In the genomic region with DNA sequence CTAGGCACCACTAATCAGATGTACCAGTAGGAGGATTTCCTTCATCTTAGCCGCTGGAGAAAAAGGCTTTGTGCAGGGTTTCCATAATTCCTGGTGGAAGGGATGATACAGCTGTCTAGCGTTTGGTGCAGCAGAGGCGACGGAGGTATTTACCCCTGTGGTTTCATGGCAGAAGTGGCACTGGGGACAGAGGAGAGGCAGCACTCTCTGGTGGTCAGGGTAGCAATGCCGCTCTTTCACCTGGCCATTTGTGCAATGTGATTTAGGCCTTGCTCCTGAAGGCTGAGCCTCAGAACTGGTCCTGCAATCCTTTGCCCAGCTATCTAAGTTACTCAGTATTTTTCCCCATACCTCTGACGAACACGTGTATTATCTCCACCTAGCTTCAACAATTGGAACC, we compare ENCODE assay signal across 16 cellular contexts. TPM values are rescaled to one million over a fixed set of nuclear protein-coding genes. Genes with fewer than 3 reads are reported as not detected.
DNase-seq lines count a peak whose midpoint lies in the region; ATAC-seq and TF ChIP-seq lines count a peak whose summit lies in the region.
"Had no signal": no experiment of that assay in that cellular context is flagged by ENCODE, and none has a peak within 500 bp of the region (broad histone marks: within the 10 kb centered on the region; RNA-seq: fewer than 3 reads in every experiment).

No MANE protein-coding gene starts in this region.

- H3K79me2 ChIP-seq in trophoblast cell (ENCODE audit: control insufficient read depth, insufficient read depth, low read length, poor library complexity) = no peaks in the 10 kb centered on the region

- H3K14ac ChIP-seq in IMR-90 (replicated peaks; ENCODE audit: low read depth, low read length) = no peak overlapping the region
- H3K14ac ChIP-seq in trophoblast cell (ENCODE audit: low read length) = no peak overlapping the region

- H4K20me1 ChIP-seq in IMR-90 (ENCODE audit: insufficient read depth, low read length) = no peaks in the 10 kb centered on the region

- H3K4ac ChIP-seq in IMR-90 (ENCODE audit: low read depth, low read length) (no peak overlapping the region), trophoblast cell (ENCODE audit: low read depth, low read length) (no peak overlapping the region)

- no peak overlapping the region for H3K23ac ChIP-seq in IMR-90 (ENCODE audit: low read depth, low read length)
- H3K23ac ChIP-seq in trophoblast cell (ENCODE audit: low read length) = peak overlapping the region; percentile 25

- no peak overlapping the region for H2BK20ac ChIP-seq in IMR-90 (ENCODE audit: low read depth, low read length)

- H2BK5ac ChIP-seq in IMR-90 (ENCODE audit: low read depth, low read length, poor library complexity, severe bottlenecking) (no peak overlapping the region), trophoblast cell (ENCODE audit: low read depth, low read length, poor library complexity) (no peak overlapping the region)

- H3K9ac ChIP-seq in IMR-90 (ENCODE audit: low read depth, low read length) (no peak overlapping the region), trophoblast cell (ENCODE audit: low read length) (peak overlapping the region; percentile 72)

- H4K12ac ChIP-seq in trophoblast cell (ENCODE audit: low read depth, low read length) = no peak overlapping the region

- no peak overlapping the region for H4K8ac ChIP-seq in IMR-90 (ENCODE audit: low read depth in 2 of 2, low read length in 2 of 2)
- H4K8ac ChIP-seq in trophoblast cell (ENCODE audit: low read depth, low read length) = no peak overlapping the region

- H3K9me3 ChIP-seq in IMR-90 (ENCODE audit: control insufficient read depth, insufficient read depth, low read length) (no peaks in the 10 kb centered on the region), trophoblast cell (ENCODE audit: insufficient read depth, low read depth, low read length) (no peaks in the 10 kb centered on the region)

- H4K5ac ChIP-seq in IMR-90 (ENCODE audit: low read depth, low read length) = no peak overlapping the region

- no peak overlapping the region for H2BK15ac ChIP-seq in IMR-90 (ENCODE audit: low read depth, low read length)

- no peaks in the 10 kb centered on the region for H3K9me3 Mint-ChIP-seq in activated CD8-positive, alpha-beta memory T cell treated with anti-CD3 and anti-CD28 coated beads, Interleukin-2, amount 10 ng/mL, durations not matched to agents 7 days and 5 days (ENCODE audit: low read depth)
- H3K9me3 Mint-ChIP-seq: CD4-positive, alpha-beta memory T cell had no signal

- no CpG with 5 or more reads among the region's 7 CpGs for WGBS in IMR-90 (ENCODE audit: extremely low coverage in 2 of 2, insufficient read length in 1 of 2), 2 experiments
- WGBS in trophoblast cell (ENCODE audit: extremely low coverage, insufficient coverage, insufficient read length) = no CpG with 5 or more reads among the region's 7 CpGs

- in situ Hi-C loops in IMR-90 (cut with MboI; ENCODE audit: low sequenced_read_pairs) = no loop called here

- DNase-seq in activated CD8-positive, alpha-beta memory T cell treated with anti-CD3 and anti-CD28 coated beads, Interleukin-2, amount 50 U/mL, for 4 hours = peak; percentile 20
- no peak for DNase-seq in activated CD8-positive, alpha-beta memory T cell treated with anti-CD3 and anti-CD28 coated beads, Interleukin-2, amount 10 ng/mL, durations not matched to agents 7 days and 5 days
- DNase-seq in IMR-90 = no peak
- DNase-seq in epithelial cell of esophagus (ENCODE audit: low read depth) = peak; percentile 48
- DNase-seq in trophoblast cell = peak in 1 of 2 donors; percentile 47
- no peak for DNase-seq in activated CD4-positive, alpha-beta T cell treated with anti-CD3 and anti-CD28 coated beads, Interleukin-2, amount 50 U/mL, for 48 hours
- DNase-seq: CD4-positive, alpha-beta memory T cell; MV-4-11; NCI-H1436 treated with DMSO at 0.1 percent for 48 hours; NCI-H226; NCI-H526 treated with DMSO at 0.1 percent for 48 hours; PC-9 had no signal

- H3K4me1 Mint-ChIP-seq in activated CD8-positive, alpha-beta memory T cell treated with anti-CD3 and anti-CD28 coated beads, Interleukin-2, amount 10 ng/mL, durations not matched to agents 7 days and 5 days = no peaks in the 10 kb centered on the region
- H3K4me1 Mint-ChIP-seq: CD4-positive, alpha-beta memory T cell had no signal

- H3K27me3 Mint-ChIP-seq in activated CD8-positive, alpha-beta memory T cell treated with anti-CD3 and anti-CD28 coated beads, Interleukin-2, amount 10 ng/mL, durations not matched to agents 7 days and 5 days = peaks cover 15% of the 10 kb centered on the region

- H2AK5ac ChIP-seq in IMR-90 (ENCODE audit: low read depth, low read length) (no peak overlapping the region), trophoblast cell (ENCODE audit: low read length) (no peak overlapping the region)

- no peak overlapping the region for H2AK9ac ChIP-seq in IMR-90 (replicated peaks; ENCODE audit: low read depth, low read length, poor library complexity)

- H3K4me3 Mint-ChIP-seq in activated CD8-positive, alpha-beta memory T cell treated with anti-CD3 and anti-CD28 coated beads, Interleukin-2, amount 10 ng/mL, durations not matched to agents 7 days and 5 days = no peak overlapping the region
- H3K4me3 Mint-ChIP-seq: CD4-positive, alpha-beta memory T cell had no signal

- H3K4me2 ChIP-seq in IMR-90 (ENCODE audit: low read depth, low read length) = no peak overlapping the region
- no peak overlapping the region for H3K4me2 ChIP-seq in trophoblast cell (ENCODE audit: low read length)
- H3K4me2 ChIP-seq: PC-9 had no signal

- H3K79me1 ChIP-seq in IMR-90 (ENCODE audit: low read depth in 1 of 2, low read length in 2 of 2) (no peaks in the 10 kb centered on the region), trophoblast cell (ENCODE audit: low read length) (no peaks in the 10 kb centered on the region)

- H4K91ac ChIP-seq in IMR-90 (ENCODE audit: insufficient read depth, low read depth, low read length) (no peak overlapping the region), trophoblast cell (ENCODE audit: low read depth, low read length) (no peak overlapping the region)

- no peak overlapping the region for H2AFZ ChIP-seq in IMR-90 (replicated peaks; ENCODE audit: low read length, poor library complexity)
- H2AFZ ChIP-seq in trophoblast cell (ENCODE audit: insufficient read depth, low read length, poor library complexity) = no peak overlapping the region
- H2AFZ ChIP-seq: PC-9 had no signal

- H3K4me3 ChIP-seq in IMR-90 (ENCODE audit: insufficient read depth, low read depth, low read length) = no peak overlapping the region
- H3K4me3 ChIP-seq in epithelial cell of esophagus (ENCODE audit: low read length) = no peak overlapping the region
- no peak overlapping the region for H3K4me3 ChIP-seq in trophoblast cell (ENCODE audit: low read depth, low read length)
- H3K4me3 ChIP-seq: PC-9, SK-N-MC had no signal

- TF ChIP-seq CTCF in IMR-90 (conservative IDR thresholded peaks at IDR 0.05; ENCODE audit: low read depth, low read length) = 0 out of 2 replicates have a peak, but pooled peaks have one; percentile 18
- peak; percentile 62 for TF ChIP-seq CTCF in epithelial cell of esophagus (IDR thresholded peaks at IDR 0.05; ENCODE audit: insufficient read depth, low read depth, low read length, missing control alignments)

- no peak overlapping the region for H2BK12ac ChIP-seq in trophoblast cell (ENCODE audit: low read length)

- H3K36me3 ChIP-seq in IMR-90 (ENCODE audit: control insufficient read depth, insufficient read depth, low read length) = no peaks in the 10 kb centered on the region
- no peaks in the 10 kb centered on the region for H3K36me3 ChIP-seq in trophoblast cell (ENCODE audit: control insufficient read depth in 1 of 2, insufficient read depth in 2 of 2, low read length in 2 of 2)

- no peaks in the 10 kb centered on the region for H3K36me3 Mint-ChIP-seq in activated CD8-positive, alpha-beta memory T cell treated with anti-CD3 and anti-CD28 coated beads, Interleukin-2, amount 10 ng/mL, durations not matched to agents 7 days and 5 days
- H3K36me3 Mint-ChIP-seq: CD4-positive, alpha-beta memory T cell had no signal

- no peak overlapping the region for H3K27ac Mint-ChIP-seq in activated CD8-positive, alpha-beta memory T cell treated with anti-CD3 and anti-CD28 coated beads, Interleukin-2, amount 10 ng/mL, durations not matched to agents 7 days and 5 days
- H3K27ac Mint-ChIP-seq: CD4-positive, alpha-beta memory T cell had no signal

- H3K27me3 ChIP-seq in IMR-90 (ENCODE audit: control insufficient read depth, insufficient read depth, low read length) = peaks cover 3% of the 10 kb centered on the region
- no peaks in the 10 kb centered on the region for H3K27me3 ChIP-seq in trophoblast cell (ENCODE audit: insufficient read depth, low read length)

- CTCF ChIA-PET in activated CD8-positive, alpha-beta memory T cell treated with anti-CD3 and anti-CD28 coated beads, Interleukin-2, amount 10 ng/mL, durations not matched to agents 7 days and 5 days (lab: Charles Lee) = interaction anchor here (0.9 to 1.0 kb wide), 2 partner anchors 16 to 590 kb away, joined by 3 read pairs; no protein-coding TSS in a partner anchor
- CTCF ChIA-PET in IMR-90 (lab: Yijun Ruan, JAX) = no interaction called here

- H3K56ac ChIP-seq in IMR-90 (ENCODE audit: extremely low read depth, insufficient read depth, low read length) = no peak overlapping the region

- H3K4me1 ChIP-seq in IMR-90 (ENCODE audit: control insufficient read depth, insufficient read depth, low read length) (no peaks in the 10 kb centered on the region), trophoblast cell (ENCODE audit: control insufficient read depth in 1 of 2, insufficient read depth in 2 of 2, low read length in 2 of 2) (no peaks in the 10 kb centered on the region)

- H3K18ac ChIP-seq in IMR-90 (ENCODE audit: low read depth, low read length) (no peak overlapping the region), trophoblast cell (ENCODE audit: low read length) (no peak overlapping the region)

- H3K9me1 ChIP-seq in IMR-90 (ENCODE audit: insufficient read depth, low read length) = no peaks in the 10 kb centered on the region

- no peak for ATAC-seq in activated CD8-positive, alpha-beta memory T cell treated with anti-CD3 and anti-CD28 coated beads, Interleukin-2, amount 10 ng/mL, durations not matched to agents 7 days and 5 days
- ATAC-seq in IMR-90 (ENCODE audit: low read depth) = no peak
- ATAC-seq in HG02840 (IDR thresholded peaks at IDR 0.05; ENCODE audit: low FRiP score, unreplicated experiment) = no peak
- no peak for ATAC-seq in HG02623 (IDR thresholded peaks at IDR 0.05; ENCODE audit: unreplicated experiment)
- ATAC-seq: HCT116 had no signal

- no peak for TF ChIP-seq POLR2A in IMR-90 (IDR thresholded peaks at IDR 0.05; ENCODE audit: low read depth, low read length)

- H2BK120ac ChIP-seq in IMR-90 (ENCODE audit: low read depth, low read length) (no peak overlapping the region), trophoblast cell (ENCODE audit: insufficient read depth, low read length, poor library complexity) (no peak overlapping the region)

- intact Hi-C loops in IMR-90 (cut with micrococcal nuclease) = no loop called here

- TF ChIP-seq RAD21 in IMR-90 (IDR thresholded peaks at IDR 0.05; ENCODE audit: low read length) = no peak

- no TSS peak for BruUV-seq in IMR-90 (replicated peaks; lab: Mats Ljungman, UMichigan)

- POLR2A ChIA-PET in IMR-90 (lab: Charles Lee; ENCODE audit: unreplicated experiment) = no interaction called here

- dilution Hi-C loops in IMR-90 (cut with HindIII; ENCODE audit: low sequenced_read_pairs, unreplicated experiment) = no loop called here

- H3K27ac ChIP-seq in IMR-90 (ENCODE audit: insufficient read depth, low read length) = no peak overlapping the region
- H3K27ac ChIP-seq in trophoblast cell (ENCODE audit: low read depth, low read length) = no peak overlapping the region
- H3K27ac ChIP-seq: PC-9, SK-N-MC had no signal

RNA-seq across cellular contexts. Expression of a gene that starts 47.1 kb away (rescaled TPM):
- 10 to 100 TPM; 59.3 to 75.2 TPM for total RNA-seq in activated CD8-positive, alpha-beta memory T cell treated with anti-CD3 and anti-CD28 coated beads, Interleukin-2, amount 10 ng/mL, durations not matched to agents 7 days and 5 days
- total RNA-seq in IMR-90 (2012; rRNA removed) = 47.3 and 108 TPM in 2 replicates
- polyA plus RNA-seq in IMR-90 (2012; rRNA removed) = 36.9 and 42.2 TPM in 2 replicates
- 35.8 and 45.0 TPM in 2 replicates for polyA plus RNA-seq in IMR-90 (2012; cell fraction: cytosol; rRNA removed)
- polyA plus RNA-seq in IMR-90 (2012; cell fraction: nucleus; rRNA removed; ENCODE audit: low replicate concordance) = 18.1 and 25.5 TPM in 2 replicates
- 76.8 and 78.3 TPM in 2 replicates for polyA plus RNA-seq in trophoblast cell (2013)

Comparison
In these comparisons a context has a peak if more than half of its experiments do, and no peak if none do; other contexts are left out.
1. DNase-seq: peak in activated CD8-positive, alpha-beta memory T cell treated with anti-CD3 and anti-CD28 coated beads, Interleukin-2, amount 50 U/mL, for 4 hours (single experiment) and epithelial cell of esophagus (single experiment); none in activated CD8-positive, alpha-beta memory T cell treated with anti-CD3 and anti-CD28 coated beads, Interleukin-2, amount 10 ng/mL, durations not matched to agents 7 days and 5 days (single experiment), IMR-90 (single experiment) and activated CD4-positive, alpha-beta T cell treated with anti-CD3 and anti-CD28 coated beads, Interleukin-2, amount 50 U/mL, for 48 hours (0 of 2).